ENCODE assay signal across 15 cellular contexts in the genomic region with DNA sequence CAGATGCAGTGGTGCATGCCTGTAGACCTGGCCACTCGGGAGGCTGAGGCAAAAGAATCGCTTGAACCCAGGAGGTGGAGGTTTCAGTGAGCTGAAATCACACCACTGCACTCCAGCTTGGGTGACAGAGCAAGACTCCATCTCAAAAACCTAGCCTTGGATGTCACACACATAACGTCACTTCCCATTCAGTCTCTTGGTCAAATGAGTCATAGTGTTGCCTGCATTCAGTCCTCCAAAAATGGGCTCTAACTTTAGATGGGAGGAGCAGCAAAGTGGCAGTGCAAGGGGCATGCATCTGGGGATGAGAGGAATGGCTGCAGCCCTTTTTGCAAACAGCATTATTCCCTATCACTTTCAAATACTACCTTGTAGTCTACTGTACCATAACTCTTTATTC.
"Had no signal": no experiment of that assay in that cellular context is flagged by ENCODE, and none has a peak within 500 bp of the region (broad histone marks: within the 10 kb centered on the region; RNA-seq: fewer than 3 reads in every experiment).

No MANE protein-coding gene starts in this region.

- H3K79me2 ChIP-seq: parathyroid adenoma had no signal

- FAIRE-seq: colon, islet of Langerhans, TTC549 had no signal

- H2AFZ ChIP-seq: parathyroid adenoma had no signal

- H3K9me3 ChIP-seq: ascending aorta, sigmoid colon, thyroid gland, uterus had no signal

- H3K36me3 Mint-ChIP-seq: naive thymus-derived CD8-positive, alpha-beta T cell had no signal

- H3K27ac Mint-ChIP-seq: activated CD4-positive, alpha-beta T cell treated with anti-CD3 and anti-CD28 coated beads, Interleukin-2, amount 10 ng/mL, durations not matched to agents 7 days and 5 days; naive thymus-derived CD8-positive, alpha-beta T cell had no signal

- H3K9me3 Mint-ChIP-seq: activated CD4-positive, alpha-beta T cell treated with anti-CD3 and anti-CD28 coated beads, Interleukin-2, amount 10 ng/mL, durations not matched to agents 7 days and 5 days; naive thymus-derived CD8-positive, alpha-beta T cell had no signal

- DNase-seq: activated CD4-positive, alpha-beta T cell treated with anti-CD3 and anti-CD28 coated beads, Interleukin-2, amount 10 ng/mL, durations not matched to agents 7 days and 5 days; activated CD8-positive, alpha-beta memory T cell treated with anti-CD3 and anti-CD28 coated beads for 24 hours; activated naive CD4-positive, alpha-beta T cell treated with Interleukin-2 at 50 U/mL for 16 hours; left colon; naive thymus-derived CD8-positive, alpha-beta T cell; sigmoid colon; stimulated activated CD4-positive, alpha-beta T cell treated with anti-CD3 and anti-CD28 coated beads, Interleukin-1b, Interleukin-23, amount 100 ng/mL, for 48 hours; thyroid gland; uterus had no signal

- H3K4me3 ChIP-seq: ascending aorta, lung, sigmoid colon, thyroid gland, uterus had no signal

- H3K27ac ChIP-seq: ascending aorta, parathyroid adenoma, sigmoid colon, thyroid gland, uterus had no signal

- ATAC-seq: left colon; naive thymus-derived CD8-positive, alpha-beta T cell had no signal

- H3K4me1 Mint-ChIP-seq: activated CD4-positive, alpha-beta T cell treated with anti-CD3 and anti-CD28 coated beads, Interleukin-2, amount 10 ng/mL, durations not matched to agents 7 days and 5 days; naive thymus-derived CD8-positive, alpha-beta T cell had no signal

- H3K4me1 ChIP-seq: ascending aorta, parathyroid adenoma, thyroid gland, uterus had no signal

- H3K27me3 ChIP-seq: ascending aorta, sigmoid colon, thyroid gland, uterus had no signal

- H3K4me3 Mint-ChIP-seq: activated CD4-positive, alpha-beta T cell treated with anti-CD3 and anti-CD28 coated beads, Interleukin-2, amount 10 ng/mL, durations not matched to agents 7 days and 5 days; naive thymus-derived CD8-positive, alpha-beta T cell had no signal

- H3K9ac ChIP-seq: parathyroid adenoma had no signal

- H3K36me3 ChIP-seq: ascending aorta, sigmoid colon, thyroid gland, uterus had no signal
